Comparison of ENCODE assay signal across 15 cellular contexts in genomic region chr19:38274734-38275133, GRCh38. TPM values are rescaled to one million over a fixed set of nuclear protein-coding genes. Genes with fewer than 3 reads are reported as not detected.
A peak's percentile ranks its signal among the peaks of the same experiment; 100 is the strongest.
DNase-seq lines count a peak whose midpoint lies in the region; ATAC-seq and TF ChIP-seq lines count a peak whose summit lies in the region.
"Had no signal": no experiment of that assay in that cellular context is flagged by ENCODE, and none has a peak within 500 bp of the region (broad histone marks: within the 10 kb centered on the region; RNA-seq: fewer than 3 reads in every experiment).

No MANE protein-coding gene starts in this region.

- TF ChIP-seq POLR2A in breast epithelium (IDR thresholded peaks at IDR 0.05) = no peak
- TF ChIP-seq POLR2A in esophagus squamous epithelium (IDR thresholded peaks at IDR 0.05) = no peak
- TF ChIP-seq POLR2A in transverse colon (IDR thresholded peaks at IDR 0.05) = no peak

- WGBS in mammary epithelial cell (ENCODE audit: low coverage, missing lambda C conversion rate) = 16% methylated on average over 8 of the region's 8 CpGs
- 49 to 52% methylated on average over 5 to 7 of the region's 8 CpGs for WGBS in esophagus squamous epithelium, 2 donors
- 13 to 30% methylated on average over 3 to 8 of the region's 8 CpGs for WGBS in transverse colon (ENCODE audit: low coverage in 1 of 2), 2 donors
- WGBS in hepatocyte (ENCODE audit: low lambda C conversion rate, missing lambda C conversion rate) = 80% methylated on average over 8 of the region's 8 CpGs

- CTCF ChIA-PET in mammary epithelial cell (lab: Charles Lee; ENCODE audit: low non-redundant PET) = no interaction called here

- in situ Hi-C loops in mammary epithelial cell (cut with MboI; ENCODE audit: low sequenced_read_pairs in 2 of 2) (no loop called here), transverse colon (cut with MboI; ENCODE audit: low pct_ligation_motif_present in 1 of 4, low pct_unique_long_range_greater_than_20kb in 1 of 4, low sequenced_read_pairs in 3 of 4) (no loop called here)

- peak overlapping the region; percentile 2 to 65 for H3K27ac ChIP-seq in breast epithelium
- no peak overlapping the region for H3K27ac ChIP-seq in mammary epithelial cell (ENCODE audit: insufficient read depth, low read depth, low read length)
- H3K27ac ChIP-seq in esophagus squamous epithelium = peak overlapping the region in 3 of 4 donors; percentile 12 to 40 (median 25)
- peak overlapping the region; percentile 73 to 82 (median 80) for H3K27ac ChIP-seq in transverse colon
- no peak overlapping the region for H3K27ac ChIP-seq in hepatocyte

- H2AFZ ChIP-seq in mammary epithelial cell (ENCODE audit: low read depth, low read length) = no peak overlapping the region
- H2AFZ ChIP-seq in hepatocyte = no peak overlapping the region

- H3K9me2 ChIP-seq in hepatocyte (replicated peaks; ENCODE audit: insufficient read depth) = no peaks in the 10 kb centered on the region

- H4K20me1 ChIP-seq in mammary epithelial cell (ENCODE audit: insufficient read depth, low read length) (peaks cover 7% of the 10 kb centered on the region), hepatocyte (ENCODE audit: insufficient read depth, poor library complexity, severe bottlenecking) (peaks cover 49% of the 10 kb centered on the region)

- H3K4me1 ChIP-seq in breast epithelium = peaks cover 0 to 19% of the 10 kb centered on the region in 2 donors
- H3K4me1 ChIP-seq in mammary epithelial cell (ENCODE audit: insufficient read depth, low read length) = peaks cover 46% of the 10 kb centered on the region
- H3K4me1 ChIP-seq in esophagus squamous epithelium = peaks cover 16 to 82% (median 27%) of the 10 kb centered on the region in 3 donors
- H3K4me1 ChIP-seq in mucosa of descending colon (ENCODE audit: low read depth) = peaks cover 66% of the 10 kb centered on the region
- peaks cover 40 to 87% (median 64%) of the 10 kb centered on the region in 4 donors for H3K4me1 ChIP-seq in transverse colon
- H3K4me1 ChIP-seq in hepatocyte (ENCODE audit: insufficient read depth) = peaks cover 44% of the 10 kb centered on the region

- no peak overlapping the region for H3K4me3 ChIP-seq in breast epithelium
- H3K4me3 ChIP-seq in mammary epithelial cell (replicated peaks in 1 of 3; ENCODE audit: insufficient read depth in 1 of 3, low read depth in 2 of 3, low read length in 3 of 3) = no peak overlapping the region
- H3K4me3 ChIP-seq in esophagus squamous epithelium = no peak overlapping the region
- no peak overlapping the region for H3K4me3 ChIP-seq in mucosa of descending colon
- no peak overlapping the region for H3K4me3 ChIP-seq in transverse colon
- no peak overlapping the region for H3K4me3 ChIP-seq in hepatocyte

- no peak overlapping the region for H3K9ac ChIP-seq in mammary epithelial cell (ENCODE audit: insufficient read depth, low read length)

- no peak for TF ChIP-seq CTCF in breast epithelium (IDR thresholded peaks at IDR 0.05)
- no peak for TF ChIP-seq CTCF in mammary epithelial cell (conservative IDR thresholded peaks at IDR 0.05 in 1 of 2, IDR thresholded peaks at IDR 0.05 in 1 of 2; ENCODE audit: extremely low read depth in 1 of 2, insufficient read depth in 1 of 2, low read depth in 1 of 2, low read length in 2 of 2)
- no peak for TF ChIP-seq CTCF in esophagus squamous epithelium (IDR thresholded peaks at IDR 0.05)
- TF ChIP-seq CTCF in mucosa of descending colon (IDR thresholded peaks at IDR 0.05) = no peak
- TF ChIP-seq CTCF in transverse colon (IDR thresholded peaks at IDR 0.05) = no peak
- no peak for TF ChIP-seq CTCF in hepatocyte (IDR thresholded peaks at IDR 0.05; ENCODE audit: poor library complexity)

- no TSS peak for BruUV-seq in mammary epithelial cell (replicated peaks; lab: Mats Ljungman, UMichigan)

- no peak for TF ChIP-seq EP300 in transverse colon (IDR thresholded peaks at IDR 0.05; ENCODE audit: low read depth)

- H3K9me3 ChIP-seq in breast epithelium = no peaks in the 10 kb centered on the region
- no peaks in the 10 kb centered on the region for H3K9me3 ChIP-seq in mammary epithelial cell (replicated peaks; ENCODE audit: insufficient read depth, low read length)
- no peaks in the 10 kb centered on the region for H3K9me3 ChIP-seq in esophagus squamous epithelium
- H3K9me3 ChIP-seq in mucosa of descending colon = no peaks in the 10 kb centered on the region
- H3K9me3 ChIP-seq in transverse colon = no peaks in the 10 kb centered on the region
- H3K9me3 ChIP-seq in hepatocyte (ENCODE audit: low read depth) = no peaks in the 10 kb centered on the region

- dilution Hi-C loops in mammary epithelial cell (cut with HindIII; ENCODE audit: low sequenced_read_pairs) = no loop called here

- DNase-seq in breast epithelium (ENCODE audit: low spot score in 2 of 2) (peak in 1 of 2 donors; percentile 61), mammary epithelial cell (no peak), esophagus squamous epithelium (lab: John Stamatoyannopoulos, UW) (no peak), mucosa of descending colon (peak in 2 of 3 donors; percentile 57 to 64), transverse colon (peak; percentile 52), hepatocyte (ENCODE audit: low spot score) (no peak)
- no peak for DNase-seq in stimulated activated CD4-positive, alpha-beta T cell treated with anti-CD3 and anti-CD28 coated beads, Interleukin-4, amount 100 ng/mL, for 24 hours
- DNase-seq: activated naive CD4-positive, alpha-beta T cell treated with anti-CD3 and anti-CD28 coated beads for 36 hours; Calu3; immature natural killer cell; natural killer cell; NCI-H1417 treated with DMSO at 0.1 percent for 48 hours; SHP77 had no signal

- no peaks in the 10 kb centered on the region for H3K27me3 ChIP-seq in breast epithelium
- H3K27me3 ChIP-seq in mammary epithelial cell (ENCODE audit: insufficient read depth, low read length) = no peaks in the 10 kb centered on the region
- H3K27me3 ChIP-seq in esophagus squamous epithelium = no peaks in the 10 kb centered on the region
- no peaks in the 10 kb centered on the region for H3K27me3 ChIP-seq in transverse colon
- H3K27me3 ChIP-seq in hepatocyte = no peaks in the 10 kb centered on the region

- no peaks in the 10 kb centered on the region for H3K36me3 ChIP-seq in breast epithelium
- peaks cover 5% of the 10 kb centered on the region for H3K36me3 ChIP-seq in mammary epithelial cell (ENCODE audit: insufficient read depth, low read length)
- H3K36me3 ChIP-seq in esophagus squamous epithelium = peaks cover 0 to 14% (median 0%) of the 10 kb centered on the region in 3 donors
- H3K36me3 ChIP-seq in mucosa of descending colon (ENCODE audit: low read depth) = no peaks in the 10 kb centered on the region
- H3K36me3 ChIP-seq in transverse colon = no peaks in the 10 kb centered on the region
- no peaks in the 10 kb centered on the region for H3K36me3 ChIP-seq in hepatocyte (replicated peaks; ENCODE audit: insufficient read depth, low read depth)

- peak; percentile 31 for ATAC-seq in mucosa of descending colon
- ATAC-seq in GM21515 (IDR thresholded peaks at IDR 0.05; ENCODE audit: unreplicated experiment) = no peak
- ATAC-seq: natural killer cell had no signal

- H3K79me2 ChIP-seq in mammary epithelial cell (ENCODE audit: insufficient read depth, low read length) (peaks cover 99% of the 10 kb centered on the region), hepatocyte (peaks cover 93% of the 10 kb centered on the region)

- intact Hi-C loops in breast epithelium (cut with DNase I; ENCODE audit: low total_unique reads) (no loop called here), mammary epithelial cell (cut with micrococcal nuclease) (no loop called here), esophagus squamous epithelium (cut with DNase I) (no loop called here), mucosa of descending colon (cut with DNase I, micrococcal nuclease) (no loop called here), transverse colon (cut with DNase I; ENCODE audit: low total_unique reads) (no loop called here)

- H3K4me2 ChIP-seq in mammary epithelial cell (ENCODE audit: insufficient read depth, low read depth, low read length) = no peak overlapping the region
- no peak overlapping the region for H3K4me2 ChIP-seq in hepatocyte

RNA-seq across cellular contexts. Expression of gene SPINT2, which starts 10.4 kb away (rescaled TPM):
- total RNA-seq in breast epithelium (100 to 1,000 TPM in 2 of 3 donors, 10 to 100 TPM in 1; 17.1 to 639 (median 492) TPM), mammary epithelial cell (100 to 1,000 TPM; 775 to 871 TPM), esophagus squamous epithelium (100 to 1,000 TPM; 345 to 663 (median 433) TPM), mucosa of descending colon (100 to 1,000 TPM; 355 to 802 (median 787) TPM), transverse colon (1,000 to 10,000 TPM in 2 of 4 donors, 100 to 1,000 TPM in 2; 396 to 1,376 (median 946) TPM), hepatocyte (508 and 590 TPM in 2 replicates)
- polyA plus RNA-seq in mammary epithelial cell (333 TPM), hepatocyte (834 and 885 TPM in 2 replicates)
- polyA minus RNA-seq in mammary epithelial cell = 334 TPM

RNA-seq across cellular contexts. Expression of gene PPP1R14A, which starts 18.6 kb away (rescaled TPM):
- 10 to 100 TPM; 39.1 to 83.2 (median 51.2) TPM for total RNA-seq in breast epithelium
- 10 to 100 TPM in 1 of 2 donors, 1 to 10 TPM in 1; 4.2 to 10.2 TPM for total RNA-seq in mammary epithelial cell
- polyA plus RNA-seq in mammary epithelial cell = 3.4 TPM
- polyA minus RNA-seq in mammary epithelial cell = not detected
- total RNA-seq in esophagus squamous epithelium = 100 to 1,000 TPM in 1 of 4 donors, 10 to 100 TPM in 2, 1 to 10 TPM in 1; 1.1 to 101 (median 26.3) TPM
- 100 to 1,000 TPM in 1 of 3 donors, 10 to 100 TPM in 1, 1 to 10 TPM in 1; 9.0 to 186 (median 19.9) TPM for total RNA-seq in mucosa of descending colon
- 100 to 1,000 TPM in 2 of 4 donors, 10 to 100 TPM in 2; 41.5 to 116 (median 80.0) TPM for total RNA-seq in transverse colon
- total RNA-seq in hepatocyte = 13.0 and 15.1 TPM in 2 replicates
- 50.5 and 56.9 TPM in 2 replicates for polyA plus RNA-seq in hepatocyte
- total RNA-seq: activated naive CD4-positive, alpha-beta T cell treated with anti-CD3 and anti-CD28 coated beads for 36 hours had no signal

RNA-seq across cellular contexts. Expression of gene C19orf33, which starts 29.3 kb away (rescaled TPM):
- total RNA-seq in breast epithelium (10 to 100 TPM in 2 of 3 donors, 1 to 10 TPM in 1; 3.5 to 19.3 (median 13.1) TPM), mammary epithelial cell (100 to 1,000 TPM in 1 of 2 donors, 10 to 100 TPM in 1; 39.7 to 162 TPM), esophagus squamous epithelium (100 to 1,000 TPM; 354 to 843 (median 469) TPM), mucosa of descending colon (100 to 1,000 TPM in 2 of 3 donors, 10 to 100 TPM in 1; 82.5 to 310 (median 235) TPM), transverse colon (1,000 to 10,000 TPM in 1 of 4 donors, 100 to 1,000 TPM in 2, 10 to 100 TPM in 1; 76.0 to 1,160 (median 338) TPM), hepatocyte (126 and 153 TPM in 2 replicates)
- polyA plus RNA-seq in mammary epithelial cell (445 TPM), hepatocyte (118 and 123 TPM in 2 replicates)
- 5.5 TPM for polyA minus RNA-seq in mammary epithelial cell
- total RNA-seq: activated naive CD4-positive, alpha-beta T cell treated with anti-CD3 and anti-CD28 coated beads for 36 hours; skeletal muscle tissue had no signal

RNA-seq across cellular contexts. Expression of gene YIF1B, which starts 41.0 kb away (rescaled TPM):
- total RNA-seq in breast epithelium (10 to 100 TPM; 20.5 to 28.8 (median 27.7) TPM), mammary epithelial cell (10 to 100 TPM; 43.8 to 74.7 TPM), esophagus squamous epithelium (10 to 100 TPM; 24.0 to 42.8 (median 27.3) TPM), mucosa of descending colon (10 to 100 TPM; 21.4 to 31.5 (median 23.9) TPM), transverse colon (10 to 100 TPM; 15.0 to 24.5 (median 18.4) TPM), hepatocyte (50.0 and 54.9 TPM in 2 replicates)
- polyA plus RNA-seq in mammary epithelial cell (44.8 TPM), hepatocyte (101 and 105 TPM in 2 replicates)
- 20.7 TPM for polyA minus RNA-seq in mammary epithelial cell

RNA-seq across cellular contexts. Expression of gene KCNK6, which starts 44.9 kb away (rescaled TPM):
- total RNA-seq in breast epithelium = 1 to 10 TPM; 3.5 to 5.1 (median 3.6) TPM
- total RNA-seq in mammary epithelial cell = 10 to 100 TPM; 14.2 to 46.6 TPM
- polyA plus RNA-seq in mammary epithelial cell = 17.8 TPM
- polyA minus RNA-seq in mammary epithelial cell = 3.0 TPM
- 10 to 100 TPM; 13.7 to 27.0 (median 21.6) TPM for total RNA-seq in esophagus squamous epithelium
- total RNA-seq in mucosa of descending colon = 10 to 100 TPM; 24.8 to 27.8 (median 25.6) TPM
- 10 to 100 TPM; 14.9 to 44.5 (median 17.6) TPM for total RNA-seq in transverse colon
- 7.1 and 9.0 TPM in 2 replicates for total RNA-seq in hepatocyte
- 16.0 and 21.5 TPM in 2 replicates for polyA plus RNA-seq in hepatocyte

Comparison
In these comparisons a context has a peak if more than half of its experiments do, and no peak if none do; other contexts are left out.
1. H3K27ac ChIP-seq: peak in breast epithelium (2 of 2), esophagus squamous epithelium (3 of 4) and transverse colon (4 of 4); none in mammary epithelial cell (single experiment) and hepatocyte (single experiment).
2. DNase-seq: peak in mucosa of descending colon (2 of 3) and transverse colon (single experiment); none in mammary epithelial cell (single experiment), esophagus squamous epithelium (single experiment), hepatocyte (single experiment) and stimulated activated CD4-positive, alpha-beta T cell treated with anti-CD3 and anti-CD28 coated beads, Interleukin-4, amount 100 ng/mL, for 24 hours (single experiment).